ENCODE assay signal across 1 cellular context in the genomic region with DNA sequence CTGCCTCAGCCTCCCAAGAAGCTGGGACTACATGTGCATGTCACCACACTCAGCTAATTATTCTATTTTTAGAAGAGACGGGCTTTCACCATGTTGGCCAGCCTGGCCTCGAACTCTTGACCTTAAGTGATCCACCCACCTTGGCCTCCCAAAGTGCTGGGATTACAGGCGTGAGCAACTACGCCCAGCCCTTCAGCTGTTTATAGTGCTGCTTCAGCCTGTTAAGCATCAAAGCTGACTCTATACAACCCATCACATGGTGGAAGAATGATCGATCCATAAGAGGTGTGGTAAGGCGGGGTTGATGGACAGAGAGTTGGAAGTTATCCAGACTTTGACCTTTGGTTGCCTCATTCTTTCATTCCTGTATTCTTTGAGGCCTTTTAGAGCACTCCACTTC.
A peak's percentile ranks its signal among the peaks of the same experiment; 100 is the strongest.
TF ChIP-seq lines count a peak whose summit lies in the region.

No MANE protein-coding gene starts in this region.

TF ChIP-seq in HepG2, 621 proteins besides CTCF, POLR2A, EP300 and RAD21 (continued from another document and continues in another):
- TF ChIP-seq, protein P1, sequence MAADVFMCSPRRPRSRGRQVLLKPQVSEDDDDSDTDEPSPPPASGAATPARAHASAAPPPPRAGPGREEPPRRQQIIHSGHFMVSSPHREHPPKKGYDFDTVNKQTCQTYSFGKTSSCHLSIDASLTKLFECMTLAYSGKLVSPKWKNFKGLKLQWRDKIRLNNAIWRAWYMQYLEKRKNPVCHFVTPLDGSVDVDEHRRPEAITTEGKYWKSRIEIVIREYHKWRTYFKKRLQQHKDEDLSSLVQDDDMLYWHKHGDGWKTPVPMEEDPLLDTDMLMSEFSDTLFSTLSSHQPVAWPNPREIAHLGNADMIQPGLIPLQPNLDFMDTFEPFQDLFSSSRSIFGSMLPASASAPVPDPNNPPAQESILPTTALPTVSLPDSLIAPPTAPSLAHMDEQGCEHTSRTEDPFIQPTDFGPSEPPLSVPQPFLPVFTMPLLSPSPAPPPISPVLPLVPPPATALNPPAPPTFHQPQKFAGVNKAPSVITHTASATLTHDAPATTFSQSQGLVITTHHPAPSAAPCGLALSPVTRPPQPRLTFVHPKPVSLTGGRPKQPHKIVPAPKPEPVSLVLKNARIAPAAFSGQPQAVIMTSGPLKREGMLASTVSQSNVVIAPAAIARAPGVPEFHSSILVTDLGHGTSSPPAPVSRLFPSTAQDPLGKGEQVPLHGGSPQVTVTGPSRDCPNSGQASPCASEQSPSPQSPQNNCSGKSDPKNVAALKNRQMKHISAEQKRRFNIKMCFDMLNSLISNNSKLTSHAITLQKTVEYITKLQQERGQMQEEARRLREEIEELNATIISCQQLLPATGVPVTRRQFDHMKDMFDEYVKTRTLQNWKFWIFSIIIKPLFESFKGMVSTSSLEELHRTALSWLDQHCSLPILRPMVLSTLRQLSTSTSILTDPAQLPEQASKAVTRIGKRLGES (CRISPR knock-in tag; IDR thresholded peaks at IDR 0.05; ENCODE audit: borderline replicate concordance) = no peak
- TF ChIP-seq ZBTB8A (CRISPR knock-in tag; IDR thresholded peaks at IDR 0.05; ENCODE audit: borderline replicate concordance, low read depth) (no peak), HIC2 (CRISPR knock-in tag; IDR thresholded peaks at IDR 0.05; ENCODE audit: low read depth) (no peak), NR2F2 (IDR thresholded peaks at IDR 0.05; ENCODE audit: borderline replicate concordance, low read depth) (0 out of 2 replicates have a peak, but pooled peaks have one; percentile 44), SMARCC2 (IDR thresholded peaks at IDR 0.05) (no peak), SMAD9 (CRISPR knock-in tag; IDR thresholded peaks at IDR 0.05) (no peak), ZNF607 (CRISPR knock-in tag; IDR thresholded peaks at IDR 0.05; ENCODE audit: borderline replicate concordance) (no peak), SNAPC2 (CRISPR knock-in tag; IDR thresholded peaks at IDR 0.05) (no peak), ZNF879 (CRISPR knock-in tag; IDR thresholded peaks at IDR 0.05) (no peak), ZNF142 (CRISPR knock-in tag; IDR thresholded peaks at IDR 0.05) (no peak), CEBPB (IDR thresholded peaks at IDR 0.05; ENCODE audit: borderline replicate concordance, low read depth, low read length) (peak; percentile 81), ZNF75D (CRISPR knock-in tag; IDR thresholded peaks at IDR 0.05; ENCODE audit: borderline replicate concordance) (no peak), NONO (IDR thresholded peaks at IDR 0.05) (no peak), NONO (CRISPR knock-in tag; conservative IDR thresholded peaks at IDR 0.05) (0 out of 2 replicates have a peak, but pooled peaks have one; percentile 39), EZH2 (conservative IDR thresholded peaks at IDR 0.05; ENCODE audit: low read depth, low read length) (no peak), ZNF205 (CRISPR knock-in tag; IDR thresholded peaks at IDR 0.05) (0 out of 2 replicates have a peak, but pooled peaks have one; percentile 44), TBX2 (CRISPR knock-in tag; IDR thresholded peaks at IDR 0.05; ENCODE audit: borderline replicate concordance) (peak; percentile 90), GFI1 (CRISPR knock-in tag; IDR thresholded peaks at IDR 0.05; ENCODE audit: borderline replicate concordance) (no peak; the same call in 1 of the 2 replicates), CHD2 (IDR thresholded peaks at IDR 0.05; ENCODE audit: low read depth, low read length) (no peak), KAT2B (IDR thresholded peaks at IDR 0.05; ENCODE audit: borderline replicate concordance, low read depth, low read length) (peak; percentile 58), TEAD3 (CRISPR knock-in tag; optimal IDR thresholded peaks at IDR 0.05; ENCODE audit: borderline replicate concordance) (peak; percentile 68), YEATS2 (CRISPR knock-in tag; IDR thresholded peaks at IDR 0.05; ENCODE audit: borderline replicate concordance) (peak; percentile 33; the same call in 1 of the 2 replicates), ETV5 (CRISPR knock-in tag; IDR thresholded peaks at IDR 0.05; ENCODE audit: borderline replicate concordance) (peak; percentile 35; the same call in 1 of the 2 replicates), GTF2F1 (IDR thresholded peaks at IDR 0.05; ENCODE audit: low read length) (no peak), HMG20B (CRISPR knock-in tag; conservative IDR thresholded peaks at IDR 0.05) (0 out of 2 replicates have a peak, but pooled peaks have one; percentile 20), KDM4B (CRISPR knock-in tag; IDR thresholded peaks at IDR 0.05) (0 out of 2 replicates have a peak, but pooled peaks have one; percentile 22), ZNF17 (CRISPR knock-in tag; IDR thresholded peaks at IDR 0.05) (no peak), ZNF839 (CRISPR knock-in tag; IDR thresholded peaks at IDR 0.05; ENCODE audit: borderline replicate concordance) (no peak), ASH2L (IDR thresholded peaks at IDR 0.05; ENCODE audit: insufficient read length, low read depth, low read length) (no peak), POLR2AphosphoS5 (IDR thresholded peaks at IDR 0.05; ENCODE audit: low read depth, low read length) (no peak), KLF12 (CRISPR knock-in tag; IDR thresholded peaks at IDR 0.05; ENCODE audit: borderline replicate concordance) (no peak), IRF2 (CRISPR knock-in tag; IDR thresholded peaks at IDR 0.05) (peak; percentile 68), ZNF333 (CRISPR knock-in tag; IDR thresholded peaks at IDR 0.05; ENCODE audit: borderline replicate concordance) (no peak), ZNF749 (CRISPR knock-in tag; IDR thresholded peaks at IDR 0.05; ENCODE audit: borderline replicate concordance) (no peak), MATR3 (CRISPR knock-in tag; IDR thresholded peaks at IDR 0.05) (no peak), HNRNPLL (IDR thresholded peaks at IDR 0.05; ENCODE audit: low read depth, low read length, poor library complexity, severe bottlenecking) (no peak), HMG20A (CRISPR knock-in tag; IDR thresholded peaks at IDR 0.05; ENCODE audit: borderline replicate concordance) (peak; percentile 83), CCAR2 (optimal IDR thresholded peaks at IDR 0.05; ENCODE audit: low read depth, low read length) (no peak), TOPORS (CRISPR knock-in tag; IDR thresholded peaks at IDR 0.05) (0 out of 2 replicates have a peak, but pooled peaks have one; percentile 37), SKI (IDR thresholded peaks at IDR 0.05; ENCODE audit: partially characterized antibody) (no peak), ATF7 (IDR thresholded peaks at IDR 0.05) (peak; percentile 2; the same call in 1 of the 2 replicates), ATF7 (CRISPR knock-in tag; IDR thresholded peaks at IDR 0.05) (no peak), HNRNPH1 (optimal IDR thresholded peaks at IDR 0.05; ENCODE audit: low read depth, low read length) (no peak), CENPX (CRISPR knock-in tag; IDR thresholded peaks at IDR 0.05) (no peak), JUND (CRISPR knock-in tag; IDR thresholded peaks at IDR 0.05) (peak; percentile 22; the same call in 1 of the 2 replicates), ETV6 (CRISPR knock-in tag; conservative IDR thresholded peaks at IDR 0.05) (no peak), MAFK (conservative IDR thresholded peaks at IDR 0.05 in 1 of 2, IDR thresholded peaks at IDR 0.05 in 1 of 2; ENCODE audit: low read length in 2 of 2) (no peak), ZKSCAN1 (IDR thresholded peaks at IDR 0.05; ENCODE audit: low read length) (no peak), FOXC1 (CRISPR knock-in tag; IDR thresholded peaks at IDR 0.05; ENCODE audit: borderline replicate concordance) (no peak)
- TF ChIP-seq, protein P2, sequence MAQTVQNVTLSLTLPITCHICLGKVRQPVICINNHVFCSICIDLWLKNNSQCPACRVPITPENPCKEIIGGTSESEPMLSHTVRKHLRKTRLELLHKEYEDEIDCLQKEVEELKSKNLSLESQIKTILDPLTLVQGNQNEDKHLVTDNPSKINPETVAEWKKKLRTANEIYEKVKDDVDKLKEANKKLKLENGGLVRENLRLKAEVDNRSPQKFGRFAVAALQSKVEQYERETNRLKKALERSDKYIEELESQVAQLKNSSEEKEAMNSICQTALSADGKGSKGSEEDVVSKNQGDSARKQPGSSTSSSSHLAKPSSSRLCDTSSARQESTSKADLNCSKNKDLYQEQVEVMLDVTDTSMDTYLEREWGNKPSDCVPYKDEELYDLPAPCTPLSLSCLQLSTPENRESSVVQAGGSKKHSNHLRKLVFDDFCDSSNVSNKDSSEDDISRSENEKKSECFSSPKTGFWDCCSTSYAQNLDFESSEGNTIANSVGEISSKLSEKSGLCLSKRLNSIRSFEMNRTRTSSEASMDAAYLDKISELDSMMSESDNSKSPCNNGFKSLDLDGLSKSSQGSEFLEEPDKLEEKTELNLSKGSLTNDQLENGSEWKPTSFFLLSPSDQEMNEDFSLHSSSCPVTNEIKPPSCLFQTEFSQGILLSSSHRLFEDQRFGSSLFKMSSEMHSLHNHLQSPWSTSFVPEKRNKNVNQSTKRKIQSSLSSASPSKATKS (CRISPR knock-in tag; IDR thresholded peaks at IDR 0.05) = no peak
- TF ChIP-seq, protein P3, sequence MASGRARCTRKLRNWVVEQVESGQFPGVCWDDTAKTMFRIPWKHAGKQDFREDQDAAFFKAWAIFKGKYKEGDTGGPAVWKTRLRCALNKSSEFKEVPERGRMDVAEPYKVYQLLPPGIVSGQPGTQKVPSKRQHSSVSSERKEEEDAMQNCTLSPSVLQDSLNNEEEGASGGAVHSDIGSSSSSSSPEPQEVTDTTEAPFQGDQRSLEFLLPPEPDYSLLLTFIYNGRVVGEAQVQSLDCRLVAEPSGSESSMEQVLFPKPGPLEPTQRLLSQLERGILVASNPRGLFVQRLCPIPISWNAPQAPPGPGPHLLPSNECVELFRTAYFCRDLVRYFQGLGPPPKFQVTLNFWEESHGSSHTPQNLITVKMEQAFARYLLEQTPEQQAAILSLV (CRISPR knock-in tag; IDR thresholded peaks at IDR 0.05; ENCODE audit: borderline replicate concordance) = no peak
- TF ChIP-seq, protein P4, sequence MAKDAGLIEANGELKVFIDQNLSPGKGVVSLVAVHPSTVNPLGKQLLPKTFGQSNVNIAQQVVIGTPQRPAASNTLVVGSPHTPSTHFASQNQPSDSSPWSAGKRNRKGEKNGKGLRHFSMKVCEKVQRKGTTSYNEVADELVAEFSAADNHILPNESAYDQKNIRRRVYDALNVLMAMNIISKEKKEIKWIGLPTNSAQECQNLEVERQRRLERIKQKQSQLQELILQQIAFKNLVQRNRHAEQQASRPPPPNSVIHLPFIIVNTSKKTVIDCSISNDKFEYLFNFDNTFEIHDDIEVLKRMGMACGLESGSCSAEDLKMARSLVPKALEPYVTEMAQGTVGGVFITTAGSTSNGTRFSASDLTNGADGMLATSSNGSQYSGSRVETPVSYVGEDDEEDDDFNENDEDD (CRISPR knock-in tag; IDR thresholded peaks at IDR 0.05; ENCODE audit: borderline replicate concordance) = peak; percentile 59; the same call in 1 of the 2 replicates
- TF ChIP-seq, protein P5, sequence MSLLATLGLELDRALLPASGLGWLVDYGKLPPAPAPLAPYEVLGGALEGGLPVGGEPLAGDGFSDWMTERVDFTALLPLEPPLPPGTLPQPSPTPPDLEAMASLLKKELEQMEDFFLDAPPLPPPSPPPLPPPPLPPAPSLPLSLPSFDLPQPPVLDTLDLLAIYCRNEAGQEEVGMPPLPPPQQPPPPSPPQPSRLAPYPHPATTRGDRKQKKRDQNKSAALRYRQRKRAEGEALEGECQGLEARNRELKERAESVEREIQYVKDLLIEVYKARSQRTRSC (CRISPR knock-in tag; IDR thresholded peaks at IDR 0.05; ENCODE audit: low read depth) = no peak
